ENCODE assay signal across 9 cellular contexts in genomic region chr2:145481334-145481922, GRCh38.
"Had no signal": no experiment of that assay in that cellular context is flagged by ENCODE, and none has a peak within 500 bp of the region (broad histone marks: within the 10 kb centered on the region; RNA-seq: fewer than 3 reads in every experiment).

No MANE protein-coding gene starts in this region.

- H3K4me3 ChIP-seq: GM23248, HAP-1 had no signal

- DNase-seq: GM23248, GOT3, H7, HFFc6, IMR-90, KBM-7 had no signal

- H3K9ac ChIP-seq: GM23248, KMS-11 had no signal

- H3K9me3 ChIP-seq: HAP-1 had no signal

- H3K27ac Mint-ChIP-seq: HFFc6 had no signal

- H3K4me2 ChIP-seq: KMS-11 had no signal

- H3K4me1 ChIP-seq: HAP-1 had no signal

- H3K9me3 Mint-ChIP-seq: HFFc6 had no signal

- H3K36me3 ChIP-seq: HAP-1 had no signal

- H3K4me3 Mint-ChIP-seq: HFFc6 had no signal

- H2AFZ ChIP-seq: GM23248 had no signal

- H3K27ac ChIP-seq: GM23248, HL-60, KMS-11 had no signal
